1 cellular context compared by ENCODE assay signal in genomic region chr11:128701936-128702335, GRCh38.
TF ChIP-seq lines count a peak whose summit lies in the region.

No MANE protein-coding gene starts in this region.

TF ChIP-seq in GM12891, 5 proteins besides CTCF, POLR2A, EP300 and RAD21:
- no peak for TF ChIP-seq POU2F2 (IDR thresholded peaks at IDR 0.05; ENCODE audit: low read depth, low read length)
- no peak for TF ChIP-seq POLR2AphosphoS5 (IDR thresholded peaks at IDR 0.05; ENCODE audit: low read depth, low read length)
- TF ChIP-seq TAF1 (IDR thresholded peaks at IDR 0.05; ENCODE audit: low read depth, low read length) = no peak
- TF ChIP-seq SPI1 (IDR thresholded peaks at IDR 0.05; ENCODE audit: low read depth, low read length) = no peak
- TF ChIP-seq PAX5 (IDR thresholded peaks at IDR 0.05; ENCODE audit: insufficient read depth, low read length, severe bottlenecking) = no peak
